In genomic region chr6:148967128-148967527, GRCh38 we compare ENCODE assay signal across 17 cellular contexts.
"Had no signal": no experiment of that assay in that cellular context is flagged by ENCODE, and none has a peak within 500 bp of the region (broad histone marks: within the 10 kb centered on the region; RNA-seq: fewer than 3 reads in every experiment).

No MANE protein-coding gene starts in this region.

- DNase-seq: activated CD4-positive, alpha-beta memory T cell treated with anti-CD3 and anti-CD28 coated beads for 36 hours; activated CD8-positive, alpha-beta memory T cell treated with anti-CD3 and anti-CD28 coated beads, Interleukin-2, amount 10 ng/mL, durations not matched to agents 7 days and 5 days; activated naive CD4-positive, alpha-beta T cell treated with anti-CD3 and anti-CD28 coated beads, Interleukin-2, amount 10 ng/mL, durations not matched to agents 7 days and 5 days; activated T-cell treated with anti-CD3 and anti-CD28 coated beads, Interleukin-2, amount 50 U/mL, for 1 hour; erythroblast; mammary epithelial cell; naive thymus-derived CD4-positive, alpha-beta T cell; small intestine; T-cell; T-helper 9 cell had no signal

- FAIRE-seq: astrocyte, islet of Langerhans, small intestine had no signal

- H3K36me3 Mint-ChIP-seq: activated CD4-positive, alpha-beta memory T cell treated with anti-CD3 and anti-CD28 coated beads for 36 hours; activated CD8-positive, alpha-beta memory T cell treated with anti-CD3 and anti-CD28 coated beads, Interleukin-2, amount 10 ng/mL, durations not matched to agents 7 days and 5 days; activated naive CD4-positive, alpha-beta T cell treated with anti-CD3 and anti-CD28 coated beads, Interleukin-2, amount 10 ng/mL, durations not matched to agents 7 days and 5 days; naive thymus-derived CD4-positive, alpha-beta T cell; T-cell had no signal

- H3K36me3 ChIP-seq: right atrium auricular region, suprapubic skin, upper lobe of left lung had no signal

- H3K4me1 ChIP-seq: suprapubic skin, upper lobe of left lung had no signal

- H3K9me3 ChIP-seq: right atrium auricular region, suprapubic skin, upper lobe of left lung had no signal

- H3K4me3 ChIP-seq: right atrium auricular region, suprapubic skin, upper lobe of left lung had no signal

- H3K9me3 Mint-ChIP-seq: activated CD4-positive, alpha-beta memory T cell treated with anti-CD3 and anti-CD28 coated beads for 36 hours; activated naive CD4-positive, alpha-beta T cell treated with anti-CD3 and anti-CD28 coated beads, Interleukin-2, amount 10 ng/mL, durations not matched to agents 7 days and 5 days; activated T-helper 2 cell treated with anti-CD3 and anti-CD28 coated beads, Interferon-gamma antibody, Interleukin-2, Interleukin-4, amounts not matched to agents 10 μg/mL and 5 μg/mL and 100 μg/mL, durations not matched to agents 14 hours and 24 hours and 36 hours; naive thymus-derived CD4-positive, alpha-beta T cell; stimulated activated naive CD8-positive, alpha-beta T cell treated with anti-CD3 and anti-CD28 coated beads, Interleukin-15, Interleukin-2, amounts not matched to agents 100 ng/mL and 50 ng/mL, for 24 hours; T-cell had no signal

- H3K27me3 Mint-ChIP-seq: activated CD4-positive, alpha-beta memory T cell treated with anti-CD3 and anti-CD28 coated beads for 36 hours had no signal

- ATAC-seq: activated CD8-positive, alpha-beta memory T cell treated with anti-CD3 and anti-CD28 coated beads, Interleukin-2, amount 10 ng/mL, durations not matched to agents 7 days and 5 days; naive thymus-derived CD4-positive, alpha-beta T cell; T-cell had no signal

- H3K27ac ChIP-seq: right atrium auricular region, suprapubic skin, upper lobe of left lung had no signal

- H3K27me3 ChIP-seq: right atrium auricular region, suprapubic skin, upper lobe of left lung had no signal

- H3K27ac Mint-ChIP-seq: activated CD4-positive, alpha-beta memory T cell treated with anti-CD3 and anti-CD28 coated beads for 36 hours; activated CD8-positive, alpha-beta memory T cell treated with anti-CD3 and anti-CD28 coated beads, Interleukin-2, amount 10 ng/mL, durations not matched to agents 7 days and 5 days; activated naive CD4-positive, alpha-beta T cell treated with anti-CD3 and anti-CD28 coated beads, Interleukin-2, amount 10 ng/mL, durations not matched to agents 7 days and 5 days; activated T-helper 2 cell treated with anti-CD3 and anti-CD28 coated beads, Interferon-gamma antibody, Interleukin-2, Interleukin-4, amounts not matched to agents 10 μg/mL and 5 μg/mL and 100 μg/mL, durations not matched to agents 14 hours and 24 hours and 36 hours; naive thymus-derived CD4-positive, alpha-beta T cell; stimulated activated naive CD8-positive, alpha-beta T cell treated with anti-CD3 and anti-CD28 coated beads, Interleukin-15, Interleukin-2, amounts not matched to agents 100 ng/mL and 50 ng/mL, for 24 hours; T-cell had no signal

- H3K4me3 Mint-ChIP-seq: activated CD4-positive, alpha-beta memory T cell treated with anti-CD3 and anti-CD28 coated beads for 36 hours; activated CD8-positive, alpha-beta memory T cell treated with anti-CD3 and anti-CD28 coated beads, Interleukin-2, amount 10 ng/mL, durations not matched to agents 7 days and 5 days; activated naive CD4-positive, alpha-beta T cell treated with anti-CD3 and anti-CD28 coated beads, Interleukin-2, amount 10 ng/mL, durations not matched to agents 7 days and 5 days; naive thymus-derived CD4-positive, alpha-beta T cell; stimulated activated naive CD8-positive, alpha-beta T cell treated with anti-CD3 and anti-CD28 coated beads, Interleukin-15, Interleukin-2, amounts not matched to agents 100 ng/mL and 50 ng/mL, for 24 hours; T-cell had no signal

- H3K4me1 Mint-ChIP-seq: activated CD8-positive, alpha-beta memory T cell treated with anti-CD3 and anti-CD28 coated beads, Interleukin-2, amount 10 ng/mL, durations not matched to agents 7 days and 5 days; activated naive CD4-positive, alpha-beta T cell treated with anti-CD3 and anti-CD28 coated beads, Interleukin-2, amount 10 ng/mL, durations not matched to agents 7 days and 5 days; naive thymus-derived CD4-positive, alpha-beta T cell had no signal
